ENCODE assay signal across 1 cellular context in genomic region chr2:10960606-10961489, GRCh38.
TF ChIP-seq lines count a peak whose summit lies in the region.

No MANE protein-coding gene starts in this region.

TF ChIP-seq in H1, 55 proteins besides CTCF, POLR2A, EP300 and RAD21 (continued from another document):
- TF ChIP-seq BCL11A (IDR thresholded peaks at IDR 0.05; ENCODE audit: low read depth in 2 of 2, low read length in 2 of 2) = no peak
